Comparison of ENCODE assay signal across 1 cellular context in genomic region chr2:95053543-95053942, GRCh38.
TF ChIP-seq lines count a peak whose summit lies in the region.

No MANE protein-coding gene starts in this region.

TF ChIP-seq in WTC11, 78 proteins besides CTCF, POLR2A, EP300 and RAD21 (continued from another document):
- TF ChIP-seq, protein P1, sequence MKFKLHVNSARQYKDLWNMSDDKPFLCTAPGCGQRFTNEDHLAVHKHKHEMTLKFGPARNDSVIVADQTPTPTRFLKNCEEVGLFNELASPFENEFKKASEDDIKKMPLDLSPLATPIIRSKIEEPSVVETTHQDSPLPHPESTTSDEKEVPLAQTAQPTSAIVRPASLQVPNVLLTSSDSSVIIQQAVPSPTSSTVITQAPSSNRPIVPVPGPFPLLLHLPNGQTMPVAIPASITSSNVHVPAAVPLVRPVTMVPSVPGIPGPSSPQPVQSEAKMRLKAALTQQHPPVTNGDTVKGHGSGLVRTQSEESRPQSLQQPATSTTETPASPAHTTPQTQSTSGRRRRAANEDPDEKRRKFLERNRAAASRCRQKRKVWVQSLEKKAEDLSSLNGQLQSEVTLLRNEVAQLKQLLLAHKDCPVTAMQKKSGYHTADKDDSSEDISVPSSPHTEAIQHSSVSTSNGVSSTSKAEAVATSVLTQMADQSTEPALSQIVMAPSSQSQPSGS (CRISPR knock-in tag; IDR thresholded peaks at IDR 0.05; ENCODE audit: borderline replicate concordance, low read depth): no peak
